Comparison of ENCODE assay signal across 8 cellular contexts in genomic region chr6:3259491-3259958, GRCh38. TPM values are rescaled to one million over a fixed set of nuclear protein-coding genes. Genes with fewer than 3 reads are reported as not detected.
DNase-seq lines count a peak whose midpoint lies in the region; ATAC-seq and TF ChIP-seq lines count a peak whose summit lies in the region.

No MANE protein-coding gene starts in this region.

- CTCF ChIA-PET in SK-N-SH (lab: Yijun Ruan, JAX) = interaction anchor here (0.6 to 7.5 kb wide), 13 partner anchors 10 to 483 kb away, joined by 3 to 48 read pairs (median 4); no protein-coding TSS in a partner anchor

- ATAC-seq in GM21528 (IDR thresholded peaks at IDR 0.05; ENCODE audit: low FRiP score, unreplicated experiment) = peak; percentile 30
- peak; percentile 55 for ATAC-seq in central memory CD8-positive, alpha-beta T cell (replicated peaks; ENCODE audit: extremely low read depth, poor library complexity, severe bottlenecking)
- peak; percentile 36 for ATAC-seq in left lobe of liver

- peaks cover 28% of the 10 kb centered on the region for H3K36me3 ChIP-seq in HUES48 (ENCODE audit: control insufficient read depth, insufficient read depth, low read length)
- H3K36me3 ChIP-seq in SK-N-SH (replicated peaks in 1 of 2; ENCODE audit: control insufficient read depth in 1 of 2, insufficient read depth in 2 of 2, low read length in 1 of 2) = peaks cover 0 to 18% of the 10 kb centered on the region in 2 experiments

- TF ChIP-seq RAD21 in SK-N-SH (IDR thresholded peaks at IDR 0.05; ENCODE audit: low read length) = no peak

- H3K79me2 ChIP-seq in SK-N-SH (ENCODE audit: insufficient read depth) = peaks cover 49% of the 10 kb centered on the region

- TF ChIP-seq CTCF in SK-N-SH (IDR thresholded peaks at IDR 0.05) = peak; percentile 21; the same call in 1 of the 2 replicates

- H3K9me3 ChIP-seq in HUES48 (ENCODE audit: control insufficient read depth, insufficient read depth, low read length) (no peaks in the 10 kb centered on the region), SK-N-SH (no peaks in the 10 kb centered on the region)

- POLR2A ChIA-PET in SK-N-SH (lab: Yijun Ruan, JAX) = interaction anchor here (0.7 to 3.0 kb wide), 8 partner anchors 8 to 762 kb away, joined by 3 to 21 read pairs (median 4); a partner anchor contains a TSS

- peaks cover 48% of the 10 kb centered on the region for H3K4me1 Mint-ChIP-seq in central memory CD8-positive, alpha-beta T cell

- H3K27me3 Mint-ChIP-seq in central memory CD8-positive, alpha-beta T cell = peaks cover 8% of the 10 kb centered on the region

- H3K4me1 ChIP-seq in HUES48 (ENCODE audit: control insufficient read depth, insufficient read depth, low read length) (peaks cover 7% of the 10 kb centered on the region), SK-N-SH (ENCODE audit: control insufficient read depth in 1 of 2, insufficient read depth in 2 of 2, low read depth in 1 of 2, low read length in 1 of 2) (peaks cover 6 to 23% of the 10 kb centered on the region in 2 experiments; a peak in 1 of 4 replicates)

- H3K27ac Mint-ChIP-seq in central memory CD8-positive, alpha-beta T cell (ENCODE audit: low read depth) = peak overlapping the region; percentile 94

- no peaks in the 10 kb centered on the region for H3K9me2 ChIP-seq in SK-N-SH

- H4K20me1 ChIP-seq in SK-N-SH (ENCODE audit: insufficient read depth) = peaks cover 20% of the 10 kb centered on the region

- H3K27me3 ChIP-seq in HUES48 (ENCODE audit: control insufficient read depth, insufficient read depth, low read length) = no peaks in the 10 kb centered on the region
- H3K27me3 ChIP-seq in SK-N-SH (ENCODE audit: insufficient read depth) = no peaks in the 10 kb centered on the region; the same call in 1 of the 2 replicates

- H3K4me3 Mint-ChIP-seq in central memory CD8-positive, alpha-beta T cell = peak overlapping the region; percentile 98

- H3K27ac ChIP-seq in HUES48 (ENCODE audit: low read depth, low read length) = peak overlapping the region; percentile 67
- H3K27ac ChIP-seq in SK-N-SH (ENCODE audit: low read depth in 2 of 2, low read length in 1 of 2) = peak overlapping the region; percentile 40 to 84; a peak in 3 of 4 replicates

- no peaks in the 10 kb centered on the region for H3F3A ChIP-seq in SK-N-SH (replicated peaks; ENCODE audit: insufficient read depth)

- no peaks in the 10 kb centered on the region for H3K9me3 Mint-ChIP-seq in central memory CD8-positive, alpha-beta T cell

- peak overlapping the region; percentile 80 for H3K9ac ChIP-seq in HUES48 (ENCODE audit: low read depth, low read length)
- peak overlapping the region; percentile 70 for H3K9ac ChIP-seq in SK-N-SH

- TF ChIP-seq EP300 in SK-N-SH (IDR thresholded peaks at IDR 0.05; ENCODE audit: borderline replicate concordance in 1 of 2, low read depth in 1 of 2, low read length in 1 of 2) = no peak

- 1% methylated on average over 21 of the region's 21 CpGs for WGBS in SK-N-SH (ENCODE audit: low lambda C conversion rate)

- H3K36me3 Mint-ChIP-seq in central memory CD8-positive, alpha-beta T cell (ENCODE audit: insufficient read depth) = peaks cover 8% of the 10 kb centered on the region

- DNase-seq in DMS79 treated with DMSO at 0.1 percent for 48 hours (lab: John Stamatoyannopoulos, UW) (peak; percentile 5), DMS79 (lab: John Stamatoyannopoulos, UW) (no peak), SK-N-SH (peak; percentile 67), left lobe of liver (ENCODE audit: low spot score) (peak; percentile 57)
- peak in 1 of 2 donors; percentile 36 for DNase-seq in central memory CD8-positive, alpha-beta T cell (ENCODE audit: low spot score in 2 of 2)
- peak; percentile 3 for DNase-seq in stimulated activated CD8-positive, alpha-beta memory T cell treated with anti-CD3 and anti-CD28 coated beads, Interleukin-4, amount 100 ng/mL, for 24 hours (ENCODE audit: low read depth)

- H3K4me3 ChIP-seq in HUES48 (ENCODE audit: low read depth, low read length) = peak overlapping the region; percentile 99
- H3K4me3 ChIP-seq in SK-N-SH (ENCODE audit: low read depth in 2 of 2, low read length in 1 of 2) = peak overlapping the region; percentile 75 to 88

- H3K4me2 ChIP-seq in SK-N-SH = peak overlapping the region; percentile 92

- H2AFZ ChIP-seq in SK-N-SH (ENCODE audit: low read depth) = peak overlapping the region; percentile 82

TF ChIP-seq in SK-N-SH, 30 proteins besides CTCF, POLR2A, EP300 and RAD21:
- TF ChIP-seq MXI1 (IDR thresholded peaks at IDR 0.05; ENCODE audit: low read depth, low read length) (peak; percentile 75; the same call in 1 of the 2 replicates), MAX (IDR thresholded peaks at IDR 0.05; ENCODE audit: low read depth) (peak; percentile 79), NRF1 (IDR thresholded peaks at IDR 0.05; ENCODE audit: low read depth, low read length) (no peak)

RNA-seq across cellular contexts. Expression of gene PSMG4, which starts 0.8 kb away (rescaled TPM):
- 60.0 and 61.3 TPM in 2 replicates for polyA plus RNA-seq in SK-N-SH (2012; rRNA removed)
- 46.7 and 55.4 TPM in 2 replicates for polyA plus RNA-seq in SK-N-SH (2012; cell fraction: cytosol; rRNA removed)
- 38.1 and 46.5 TPM in 2 replicates for polyA plus RNA-seq in SK-N-SH (2012; cell fraction: nucleus; rRNA removed)
- total RNA-seq in left lobe of liver = 11.9 TPM

RNA-seq across cellular contexts. Expression of gene TUBB2B, which starts 32.1 kb away (rescaled TPM):
- polyA plus RNA-seq in SK-N-SH (2012; rRNA removed) = 161 and 162 TPM in 2 replicates
- 98.8 and 151 TPM in 2 replicates for polyA plus RNA-seq in SK-N-SH (2012; cell fraction: cytosol; rRNA removed)
- 84.1 and 119 TPM in 2 replicates for polyA plus RNA-seq in SK-N-SH (2012; cell fraction: nucleus; rRNA removed)
- total RNA-seq in left lobe of liver = 2.1 TPM
